In the genomic region with DNA sequence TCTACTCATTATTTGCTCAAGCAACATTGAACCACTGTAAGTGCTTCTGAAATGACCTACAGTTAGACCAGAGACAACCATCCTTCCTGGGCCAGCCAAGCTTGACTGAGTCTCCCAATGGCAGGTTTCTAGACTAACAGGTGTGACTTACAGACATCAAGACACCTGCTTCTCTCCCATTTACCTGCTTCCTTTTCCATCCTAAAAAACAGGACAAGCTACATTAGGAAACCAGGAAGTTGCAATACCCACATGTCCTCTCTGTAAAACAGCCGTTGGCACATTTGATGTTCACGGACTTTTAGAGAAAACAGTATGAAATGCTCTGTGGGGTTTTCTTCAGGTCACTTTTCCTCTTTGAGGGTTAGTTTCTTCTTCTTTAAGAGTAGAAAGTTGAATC, we compare ENCODE assay signal across 15 cellular contexts. TPM values are rescaled to one million over a fixed set of nuclear protein-coding genes. Genes with fewer than 3 reads are reported as not detected.
A peak's percentile ranks its signal among the peaks of the same experiment; 100 is the strongest.
DNase-seq lines count a peak whose midpoint lies in the region; ATAC-seq, FAIRE-seq and TF ChIP-seq lines count a peak whose summit lies in the region.
"Had no signal": no experiment of that assay in that cellular context is flagged by ENCODE, and none has a peak within 500 bp of the region (broad histone marks: within the 10 kb centered on the region; RNA-seq: fewer than 3 reads in every experiment).

No MANE protein-coding gene starts in this region.

- no peak overlapping the region for H3K18ac ChIP-seq in IMR-90 (ENCODE audit: low read depth, low read length)

- H3K9me3 Mint-ChIP-seq in astrocyte (ENCODE audit: unreplicated experiment): peaks cover 1% of the 10 kb centered on the region
- H3K9me3 Mint-ChIP-seq in glutamatergic neuron (ENCODE audit: unreplicated experiment): peaks cover 12% of the 10 kb centered on the region
- no peaks in the 10 kb centered on the region for H3K9me3 Mint-ChIP-seq in endodermal cell
- H3K9me3 Mint-ChIP-seq in activated CD4-positive, alpha-beta memory T cell treated with anti-CD3 and anti-CD28 coated beads for 36 hours: no peaks in the 10 kb centered on the region

- H2AK5ac ChIP-seq in IMR-90 (ENCODE audit: low read depth, low read length): no peak overlapping the region

- H3K14ac ChIP-seq in IMR-90 (replicated peaks; ENCODE audit: low read depth, low read length): no peak overlapping the region

- peak overlapping the region; percentile 85 for H3K27ac Mint-ChIP-seq in astrocyte (ENCODE audit: unreplicated experiment)
- no peak overlapping the region for H3K27ac Mint-ChIP-seq in glutamatergic neuron (ENCODE audit: unreplicated experiment)
- H3K27ac Mint-ChIP-seq in endodermal cell: no peak overlapping the region
- no peak overlapping the region for H3K27ac Mint-ChIP-seq in activated CD4-positive, alpha-beta memory T cell treated with anti-CD3 and anti-CD28 coated beads for 36 hours

- no peak overlapping the region for H2BK5ac ChIP-seq in IMR-90 (ENCODE audit: low read depth, low read length, poor library complexity, severe bottlenecking)

- TF ChIP-seq RAD21 in IMR-90 (IDR thresholded peaks at IDR 0.05; ENCODE audit: low read length): no peak

- H3K27ac ChIP-seq in IMR-90 (ENCODE audit: insufficient read depth, low read length): no peak overlapping the region
- no peak overlapping the region for H3K27ac ChIP-seq in astrocyte (ENCODE audit: low read depth, low read length)
- no peak overlapping the region for H3K27ac ChIP-seq in endodermal cell (ENCODE audit: low read depth, low read length)
- H3K27ac ChIP-seq in psoas muscle: no peak overlapping the region
- H3K27ac ChIP-seq: A549 had no signal

- CTCF ChIA-PET in IMR-90 (lab: Yijun Ruan, JAX): no interaction called here
- CTCF ChIA-PET in activated CD4-positive, alpha-beta memory T cell treated with anti-CD3 and anti-CD28 coated beads for 36 hours (lab: Charles Lee): no interaction called here

- TF ChIP-seq CTCF in IMR-90 (conservative IDR thresholded peaks at IDR 0.05; ENCODE audit: low read depth, low read length): no peak
- no peak for TF ChIP-seq CTCF in astrocyte (IDR thresholded peaks at IDR 0.05; ENCODE audit: insufficient read depth, low read depth, low read length)
- no peak for TF ChIP-seq CTCF in glutamatergic neuron (IDR thresholded peaks at IDR 0.05; ENCODE audit: partially characterized antibody, unreplicated experiment)
- no peak for TF ChIP-seq CTCF in endodermal cell (conservative IDR thresholded peaks at IDR 0.05)
- TF ChIP-seq CTCF in psoas muscle (IDR thresholded peaks at IDR 0.05): no peak

- peaks cover 38% of the 10 kb centered on the region for H3K27me3 ChIP-seq in IMR-90 (ENCODE audit: control insufficient read depth, insufficient read depth, low read length)
- peaks cover 27% of the 10 kb centered on the region for H3K27me3 ChIP-seq in astrocyte (ENCODE audit: insufficient read depth, low read length)
- peaks cover 41% of the 10 kb centered on the region for H3K27me3 ChIP-seq in endodermal cell (ENCODE audit: control insufficient read depth, insufficient read depth, low read length, poor library complexity, severe bottlenecking)
- H3K27me3 ChIP-seq in psoas muscle (ENCODE audit: insufficient read depth in 3 of 3, low read length in 2 of 3): peaks cover 3 to 75% (median 24%) of the 10 kb centered on the region in 3 donors

- no peaks in the 10 kb centered on the region for H4K20me1 ChIP-seq in IMR-90 (ENCODE audit: insufficient read depth, low read length)
- H4K20me1 ChIP-seq in astrocyte (ENCODE audit: insufficient read depth, low read length): no peaks in the 10 kb centered on the region

- H4K91ac ChIP-seq in IMR-90 (ENCODE audit: insufficient read depth, low read depth, low read length): peak overlapping the region; percentile 52; the same call in 1 of the 2 replicates

- no peaks in the 10 kb centered on the region for H3K79me2 ChIP-seq in astrocyte (ENCODE audit: insufficient read depth, low read length)

- peak overlapping the region; percentile 50 for H2BK20ac ChIP-seq in IMR-90 (ENCODE audit: low read depth, low read length)

- H4K5ac ChIP-seq in IMR-90 (ENCODE audit: low read depth, low read length): no peak overlapping the region

- TF ChIP-seq POLR2A in IMR-90 (IDR thresholded peaks at IDR 0.05; ENCODE audit: low read depth, low read length): no peak

- no peak overlapping the region for H3K4me3 Mint-ChIP-seq in astrocyte (ENCODE audit: unreplicated experiment)
- peak overlapping the region; percentile 94 for H3K4me3 Mint-ChIP-seq in glutamatergic neuron (ENCODE audit: unreplicated experiment)
- H3K4me3 Mint-ChIP-seq in endodermal cell: no peak overlapping the region
- no peak overlapping the region for H3K4me3 Mint-ChIP-seq in activated CD4-positive, alpha-beta memory T cell treated with anti-CD3 and anti-CD28 coated beads for 36 hours
- H3K4me3 Mint-ChIP-seq: CD8-positive, alpha-beta memory T cell had no signal

- no peaks in the 10 kb centered on the region for H3K79me1 ChIP-seq in IMR-90 (ENCODE audit: low read depth in 1 of 2, low read length in 2 of 2)

- H3K9me3 ChIP-seq in IMR-90 (ENCODE audit: control insufficient read depth, insufficient read depth, low read length) (no peaks in the 10 kb centered on the region), astrocyte (ENCODE audit: insufficient read depth, low read depth, low read length) (no peaks in the 10 kb centered on the region), endodermal cell (ENCODE audit: control insufficient read depth, low read length) (no peaks in the 10 kb centered on the region), psoas muscle (no peaks in the 10 kb centered on the region)
- H3K9me3 ChIP-seq: A549, BE2C, Caco-2, HAP-1 had no signal

- H2AFZ ChIP-seq in IMR-90 (replicated peaks; ENCODE audit: low read length, poor library complexity): no peak overlapping the region
- H2AFZ ChIP-seq in astrocyte (ENCODE audit: low read depth, low read length): no peak overlapping the region

- POLR2A ChIA-PET in IMR-90 (lab: Charles Lee; ENCODE audit: unreplicated experiment): no interaction called here
- POLR2A ChIA-PET in activated CD4-positive, alpha-beta memory T cell treated with anti-CD3 and anti-CD28 coated beads for 36 hours (lab: Charles Lee): no interaction called here

- peaks cover 1% of the 10 kb centered on the region for H3K36me3 Mint-ChIP-seq in astrocyte (ENCODE audit: low read depth, unreplicated experiment)
- H3K36me3 Mint-ChIP-seq in glutamatergic neuron (ENCODE audit: unreplicated experiment): no peaks in the 10 kb centered on the region
- H3K36me3 Mint-ChIP-seq in endodermal cell (ENCODE audit: low read depth): no peaks in the 10 kb centered on the region
- no peaks in the 10 kb centered on the region for H3K36me3 Mint-ChIP-seq in activated CD4-positive, alpha-beta memory T cell treated with anti-CD3 and anti-CD28 coated beads for 36 hours
- H3K36me3 Mint-ChIP-seq: CD8-positive, alpha-beta memory T cell had no signal

- H3K27me3 Mint-ChIP-seq in astrocyte (ENCODE audit: low read depth, unreplicated experiment) (peaks cover 24% of the 10 kb centered on the region), glutamatergic neuron (ENCODE audit: unreplicated experiment) (peaks cover 13% of the 10 kb centered on the region), endodermal cell (ENCODE audit: insufficient read depth) (peaks cover 41% of the 10 kb centered on the region)
- peaks cover 45% of the 10 kb centered on the region for H3K27me3 Mint-ChIP-seq in activated CD4-positive, alpha-beta memory T cell treated with anti-CD3 and anti-CD28 coated beads for 36 hours

- H3K9ac ChIP-seq in IMR-90 (ENCODE audit: low read depth, low read length) (no peak overlapping the region), astrocyte (ENCODE audit: low read length) (no peak overlapping the region), endodermal cell (ENCODE audit: extremely low read depth, low read length, poor library complexity, severe bottlenecking) (no peak overlapping the region)

- DNase-seq in IMR-90 (no peak), astrocyte (ENCODE audit: low read depth) (no peak), glutamatergic neuron (no peak), endodermal cell (no peak), psoas muscle (no peak)
- no peak for DNase-seq in stimulated activated CD4-positive, alpha-beta T cell treated with anti-CD3 and anti-CD28 coated beads, Interleukin-12 subunit alpha, Interleukin-12 subunit beta, amount 100 ng/mL, for 4 hours
- DNase-seq in activated CD4-positive, alpha-beta memory T cell treated with anti-CD3 and anti-CD28 coated beads for 36 hours: no peak
- DNase-seq: BE2C; Caco-2; CD8-positive, alpha-beta memory T cell; DMS53; GOT3 had no signal

- H3K4me3 ChIP-seq in IMR-90 (ENCODE audit: insufficient read depth, low read depth, low read length) (no peak overlapping the region), astrocyte (ENCODE audit: insufficient read depth, low read depth, low read length) (no peak overlapping the region), endodermal cell (ENCODE audit: low read length) (no peak overlapping the region), psoas muscle (no peak overlapping the region)
- H3K4me3 ChIP-seq: A549, GM12878, HAP-1 had no signal

- peaks cover 14% of the 10 kb centered on the region for H3K9me1 ChIP-seq in IMR-90 (ENCODE audit: insufficient read depth, low read length)

- WGBS in IMR-90 (ENCODE audit: extremely low coverage in 2 of 2, insufficient read length in 1 of 2), 2 experiments: no CpG with 5 or more reads among the region's 2 CpGs
- WGBS in endodermal cell (ENCODE audit: insufficient coverage in 1 of 2, insufficient read length in 1 of 2), 2 experiments: 95 to 100% methylated on average over 1 to 2 of the region's 2 CpGs
- WGBS in psoas muscle, 3 donors: 78 to 90% (median 81%) methylated on average over 2 of the region's 2 CpGs

- H2BK120ac ChIP-seq in IMR-90 (ENCODE audit: low read depth, low read length): peak overlapping the region; percentile 39

- intact Hi-C loops in IMR-90 (cut with micrococcal nuclease): loop anchor here (5.0 kb wide), 1 partner anchor 131 kb away; no protein-coding TSS in a partner anchor
- intact Hi-C loops in psoas muscle (cut with DNase I): no loop called here
- intact Hi-C loops in activated CD4-positive, alpha-beta memory T cell treated with anti-CD3 and anti-CD28 coated beads for 36 hours (cut with micrococcal nuclease): no loop called here

- no peaks in the 10 kb centered on the region for H3K36me3 ChIP-seq in IMR-90 (ENCODE audit: control insufficient read depth, insufficient read depth, low read length)
- H3K36me3 ChIP-seq in astrocyte (ENCODE audit: insufficient read depth, low read length): no peaks in the 10 kb centered on the region
- no peaks in the 10 kb centered on the region for H3K36me3 ChIP-seq in endodermal cell (ENCODE audit: control insufficient read depth, insufficient read depth, low read length)
- no peaks in the 10 kb centered on the region for H3K36me3 ChIP-seq in psoas muscle (ENCODE audit: insufficient read depth in 1 of 2, low read depth in 1 of 2)
- H3K36me3 ChIP-seq: BE2C, HAP-1 had no signal

- peak overlapping the region; percentile 79; the same call in 1 of the 3 replicates for H2BK15ac ChIP-seq in IMR-90 (ENCODE audit: low read depth, low read length)

- H3K4me1 Mint-ChIP-seq in astrocyte (ENCODE audit: low read depth, unreplicated experiment) (peaks cover 31% of the 10 kb centered on the region), glutamatergic neuron (ENCODE audit: low read depth, unreplicated experiment) (peaks cover 26% of the 10 kb centered on the region), endodermal cell (peaks cover 15% of the 10 kb centered on the region)
- peaks cover 4% of the 10 kb centered on the region for H3K4me1 Mint-ChIP-seq in activated CD4-positive, alpha-beta memory T cell treated with anti-CD3 and anti-CD28 coated beads for 36 hours (ENCODE audit: low read depth)

- H3K4me1 ChIP-seq in IMR-90 (ENCODE audit: control insufficient read depth, insufficient read depth, low read length) (peaks cover 17% of the 10 kb centered on the region), astrocyte (ENCODE audit: insufficient read depth, low read length) (peaks cover 27% of the 10 kb centered on the region), endodermal cell (ENCODE audit: control insufficient read depth, insufficient read depth, low read length) (no peaks in the 10 kb centered on the region), psoas muscle (peaks cover 7% of the 10 kb centered on the region)
- H3K4me1 ChIP-seq: BE2C, Caco-2, HAP-1 had no signal

- dilution Hi-C loops in IMR-90 (cut with HindIII; ENCODE audit: low sequenced_read_pairs, unreplicated experiment): no loop called here

- no peak overlapping the region for H3K56ac ChIP-seq in IMR-90 (ENCODE audit: extremely low read depth, insufficient read depth, low read length)

- no TSS peak for BruUV-seq in IMR-90 (replicated peaks; lab: Mats Ljungman, UMichigan)

- no peak overlapping the region for H2AK9ac ChIP-seq in IMR-90 (replicated peaks; ENCODE audit: low read depth, low read length, poor library complexity)

- peak overlapping the region in 1 of 2 experiments; percentile 18; a peak in 1 of 4 replicates for H4K8ac ChIP-seq in IMR-90 (ENCODE audit: low read depth in 2 of 2, low read length in 2 of 2)

- FAIRE-seq in astrocyte (lab: Jason Lieb, UNC): no peak
- FAIRE-seq: A549, GM12878 had no signal

- H3K23ac ChIP-seq in IMR-90 (ENCODE audit: low read depth, low read length): no peak overlapping the region

- in situ Hi-C loops in IMR-90 (cut with MboI; ENCODE audit: low sequenced_read_pairs): no loop called here

- H3K4ac ChIP-seq in IMR-90 (ENCODE audit: low read depth, low read length): peak overlapping the region; percentile 30; the same call in 1 of the 2 replicates

- ATAC-seq in IMR-90 (ENCODE audit: low read depth) (no peak), psoas muscle (no peak)
- ATAC-seq: A549, GM12878 had no signal

- H3K4me2 ChIP-seq in IMR-90 (ENCODE audit: low read depth, low read length): no peak overlapping the region
- H3K4me2 ChIP-seq in astrocyte (ENCODE audit: low read length): no peak overlapping the region
- H3K4me2 ChIP-seq: A549 had no signal

RNA-seq across cellular contexts. Expression of a gene that starts 4.0 kb away (rescaled TPM):
- total RNA-seq in IMR-90 (2012; rRNA removed) (1.1 and 1.3 TPM in 2 replicates), astrocyte (2.3 and 3.3 TPM in 2 replicates), glutamatergic neuron (ENCODE audit: unreplicated experiment) (68.7 TPM), endodermal cell (10 to 100 TPM in 1 of 2 donors, 1 to 10 TPM in 1; 4.6 to 12.0 TPM), psoas muscle (1 to 10 TPM in 3 of 4 donors, under 1 TPM in 1; 0.93 to 2.8 (median 1.5) TPM)
- polyA plus RNA-seq in IMR-90 (2012; rRNA removed) (0.56 and 0.95 TPM in 2 replicates), psoas muscle (1 to 10 TPM in 1 of 3 donors, under 1 TPM in 2; 0.07 to 1.7 (median 0.56) TPM)
- polyA plus RNA-seq in IMR-90 (2012; cell fraction: cytosol; rRNA removed): 0.28 and 0.78 TPM in 2 replicates
- polyA plus RNA-seq in IMR-90 (2012; cell fraction: nucleus; rRNA removed; ENCODE audit: low replicate concordance): 0.63 and 1.1 TPM in 2 replicates
- polyA plus RNA-seq in endodermal cell (2013, experiment 1 of 2): 1.6 TPM
- 0.62 TPM for polyA plus RNA-seq in endodermal cell (2013, experiment 2 of 2)
- total RNA-seq in activated CD4-positive, alpha-beta memory T cell treated with anti-CD3 and anti-CD28 coated beads for 36 hours: not detected
- total RNA-seq: CD8-positive, alpha-beta memory T cell had no signal
- polyA plus RNA-seq: CD8-positive, alpha-beta memory T cell had no signal
